Comparison of ENCODE assay signal across 22 cellular contexts in genomic region chr10:34575882-34576281, GRCh38.
DNase-seq lines count a peak whose midpoint lies in the region; ATAC-seq and TF ChIP-seq lines count a peak whose summit lies in the region.
"Had no signal": no experiment of that assay in that cellular context is flagged by ENCODE, and none has a peak within 500 bp of the region (broad histone marks: within the 10 kb centered on the region; RNA-seq: fewer than 3 reads in every experiment).

No MANE protein-coding gene starts in this region.

- no peak overlapping the region for H3K23ac ChIP-seq in IMR-90 (ENCODE audit: low read depth, low read length)

- H3K4me3 ChIP-seq in IMR-90 (ENCODE audit: insufficient read depth, low read depth, low read length) = no peak overlapping the region
- H3K4me3 ChIP-seq in endodermal cell (ENCODE audit: low read length) = no peak overlapping the region
- H3K4me3 ChIP-seq: adrenal gland, gastrocnemius medialis, SJSA1, upper lobe of right lung had no signal

- H3K27me3 ChIP-seq in IMR-90 (ENCODE audit: control insufficient read depth, insufficient read depth, low read length) = no peaks in the 10 kb centered on the region
- no peaks in the 10 kb centered on the region for H3K27me3 ChIP-seq in endodermal cell (ENCODE audit: control insufficient read depth, insufficient read depth, low read length, poor library complexity, severe bottlenecking)
- H3K27me3 ChIP-seq: adrenal gland, gastrocnemius medialis, SJSA1, upper lobe of right lung had no signal

- in situ Hi-C loops in IMR-90 (cut with MboI; ENCODE audit: low sequenced_read_pairs) = no loop called here

- no peak overlapping the region for H2BK20ac ChIP-seq in IMR-90 (ENCODE audit: low read depth, low read length)

- no peak overlapping the region for H2BK120ac ChIP-seq in IMR-90 (ENCODE audit: low read depth, low read length)

- no peaks in the 10 kb centered on the region for H3K36me3 Mint-ChIP-seq in brain
- H3K36me3 Mint-ChIP-seq in activated T-helper 1 cell treated with anti-CD3 and anti-CD28 coated beads, Interleukin-12 subunit alpha, Interleukin-12 subunit beta, Interleukin-2, Interleukin-4 antibody, amounts not matched to agents 30 ng/mL and 10 ng/mL and 1 ng/mL, durations not matched to agents 14 hours and 24 hours and 36 hours (ENCODE audit: low read depth) = no peaks in the 10 kb centered on the region
- no peaks in the 10 kb centered on the region for H3K36me3 Mint-ChIP-seq in endodermal cell (ENCODE audit: low read depth)
- H3K36me3 Mint-ChIP-seq in activated CD4-positive, alpha-beta T cell treated with anti-CD3 and anti-CD28 coated beads, Interleukin-2, amount 10 ng/mL, durations not matched to agents 24 days and 14 days (ENCODE audit: low read depth) = no peaks in the 10 kb centered on the region

- no peak overlapping the region for H2BK5ac ChIP-seq in IMR-90 (ENCODE audit: low read depth, low read length, poor library complexity, severe bottlenecking)

- H3K56ac ChIP-seq in IMR-90 (ENCODE audit: extremely low read depth, insufficient read depth, low read length) = no peak overlapping the region

- H2AFZ ChIP-seq in IMR-90 (replicated peaks; ENCODE audit: low read length, poor library complexity) = no peak overlapping the region

- POLR2A ChIA-PET in IMR-90 (lab: Charles Lee; ENCODE audit: unreplicated experiment) = no interaction called here

- H3K27ac Mint-ChIP-seq in brain (peak overlapping the region; percentile 61 to 96 (median 84)), endodermal cell (no peak overlapping the region)
- no peak overlapping the region for H3K27ac Mint-ChIP-seq in activated T-helper 1 cell treated with anti-CD3 and anti-CD28 coated beads, Interleukin-12 subunit alpha, Interleukin-12 subunit beta, Interleukin-2, Interleukin-4 antibody, amounts not matched to agents 30 ng/mL and 10 ng/mL and 1 ng/mL, durations not matched to agents 14 hours and 24 hours and 36 hours
- H3K27ac Mint-ChIP-seq in activated CD4-positive, alpha-beta T cell treated with anti-CD3 and anti-CD28 coated beads, Interleukin-2, amount 10 ng/mL, durations not matched to agents 24 days and 14 days = no peak overlapping the region
- H3K27ac Mint-ChIP-seq: effector memory CD8-positive, alpha-beta T cell; T-helper 2 cell treated with Interferon-gamma antibody and Interleukin-4, amounts not matched to agents 5 μg/mL and 100 μg/mL, for 36 hours had no signal

- WGBS in IMR-90 (ENCODE audit: extremely low coverage in 2 of 2, insufficient read length in 1 of 2), 2 experiments = 100% methylated on average over 1 of the region's 3 CpGs; no CpG with 5 or more reads in 1 of the 2 experiments
- 90 to 96% methylated on average over 3 of the region's 3 CpGs for WGBS in endodermal cell (ENCODE audit: insufficient coverage in 1 of 2, insufficient read length in 1 of 2), 2 experiments

- no peaks in the 10 kb centered on the region for H3K27me3 Mint-ChIP-seq in brain
- no peaks in the 10 kb centered on the region for H3K27me3 Mint-ChIP-seq in activated T-helper 1 cell treated with anti-CD3 and anti-CD28 coated beads, Interleukin-12 subunit alpha, Interleukin-12 subunit beta, Interleukin-2, Interleukin-4 antibody, amounts not matched to agents 30 ng/mL and 10 ng/mL and 1 ng/mL, durations not matched to agents 14 hours and 24 hours and 36 hours (ENCODE audit: insufficient read depth)
- no peaks in the 10 kb centered on the region for H3K27me3 Mint-ChIP-seq in endodermal cell (ENCODE audit: insufficient read depth)
- no peaks in the 10 kb centered on the region for H3K27me3 Mint-ChIP-seq in activated CD4-positive, alpha-beta T cell treated with anti-CD3 and anti-CD28 coated beads, Interleukin-2, amount 10 ng/mL, durations not matched to agents 24 days and 14 days
- H3K27me3 Mint-ChIP-seq: stimulated activated naive CD8-positive, alpha-beta T cell treated with anti-CD3 and anti-CD28 coated beads, Interleukin-15, amount 100 ng/mL, for 72 hours had no signal

- CTCF ChIA-PET in IMR-90 (lab: Yijun Ruan, JAX) = no interaction called here

- dilution Hi-C loops in IMR-90 (cut with HindIII; ENCODE audit: low sequenced_read_pairs, unreplicated experiment) = no loop called here

- peaks cover under 1 to 12% of the 10 kb centered on the region in 2 experiments; a peak in 2 of 4 replicates for H3K79me1 ChIP-seq in IMR-90 (ENCODE audit: low read depth in 1 of 2, low read length in 2 of 2)

- no peak overlapping the region for H3K4me2 ChIP-seq in IMR-90 (ENCODE audit: low read depth, low read length)
- H3K4me2 ChIP-seq: KMS-11 had no signal

- H3K9me1 ChIP-seq in IMR-90 (ENCODE audit: insufficient read depth, low read length) = 0 out of 2 replicates have a peak, but pooled peaks cover 6% of the 10 kb centered on the region

- no peak overlapping the region for H3K4ac ChIP-seq in IMR-90 (ENCODE audit: low read depth, low read length)

- 0 out of 2 replicates have a peak, but pooled peaks cover 3% of the 10 kb centered on the region for H4K20me1 ChIP-seq in IMR-90 (ENCODE audit: insufficient read depth, low read length)

- H3K4me1 Mint-ChIP-seq in brain (peaks cover 60% of the 10 kb centered on the region), endodermal cell (peaks cover 36% of the 10 kb centered on the region)
- H3K4me1 Mint-ChIP-seq in activated T-helper 1 cell treated with anti-CD3 and anti-CD28 coated beads, Interleukin-12 subunit alpha, Interleukin-12 subunit beta, Interleukin-2, Interleukin-4 antibody, amounts not matched to agents 30 ng/mL and 10 ng/mL and 1 ng/mL, durations not matched to agents 14 hours and 24 hours and 36 hours (ENCODE audit: low read depth) = no peaks in the 10 kb centered on the region
- H3K4me1 Mint-ChIP-seq in activated CD4-positive, alpha-beta T cell treated with anti-CD3 and anti-CD28 coated beads, Interleukin-2, amount 10 ng/mL, durations not matched to agents 24 days and 14 days = no peaks in the 10 kb centered on the region
- H3K4me1 Mint-ChIP-seq: stimulated activated naive CD8-positive, alpha-beta T cell treated with anti-CD3 and anti-CD28 coated beads, Interleukin-15, amount 100 ng/mL, for 72 hours had no signal

- H3K36me3 ChIP-seq in IMR-90 (ENCODE audit: control insufficient read depth, insufficient read depth, low read length) = no peaks in the 10 kb centered on the region
- H3K36me3 ChIP-seq in endodermal cell (ENCODE audit: control insufficient read depth, insufficient read depth, low read length) = no peaks in the 10 kb centered on the region
- H3K36me3 ChIP-seq: adrenal gland, gastrocnemius medialis, SJSA1, upper lobe of right lung had no signal

- H3K14ac ChIP-seq in IMR-90 (replicated peaks; ENCODE audit: low read depth, low read length) = no peak overlapping the region

- H2BK15ac ChIP-seq in IMR-90 (ENCODE audit: low read depth, low read length) = no peak overlapping the region

- BruUV-seq in IMR-90 (replicated peaks; lab: Mats Ljungman, UMichigan) = no TSS peak

- no peak for TF ChIP-seq CTCF in IMR-90 (conservative IDR thresholded peaks at IDR 0.05; ENCODE audit: low read depth, low read length)
- TF ChIP-seq CTCF in brain (conservative IDR thresholded peaks at IDR 0.05) = no peak
- no peak for TF ChIP-seq CTCF in endodermal cell (conservative IDR thresholded peaks at IDR 0.05)

- no peak for TF ChIP-seq RAD21 in IMR-90 (IDR thresholded peaks at IDR 0.05; ENCODE audit: low read length)

- no peak overlapping the region for H4K91ac ChIP-seq in IMR-90 (ENCODE audit: insufficient read depth, low read depth, low read length)

- TF ChIP-seq POLR2A in IMR-90 (IDR thresholded peaks at IDR 0.05; ENCODE audit: low read depth, low read length) = no peak

- H4K5ac ChIP-seq in IMR-90 (ENCODE audit: low read depth, low read length) = no peak overlapping the region

- peak; percentile 41 for DNase-seq in AG08396 (ENCODE audit: low spot score)
- peak; percentile 82 for DNase-seq in IMR-90
- peak; percentile 55 for DNase-seq in iris pigment epithelial cell (ENCODE audit: low read depth)
- DNase-seq in activated T-helper 1 cell treated with anti-CD3 and anti-CD28 coated beads, Interleukin-12 subunit alpha, Interleukin-12 subunit beta, Interleukin-2, Interleukin-4 antibody, amounts not matched to agents 30 ng/mL and 10 ng/mL and 1 ng/mL, durations not matched to agents 14 hours and 24 hours and 36 hours (ENCODE audit: low spot score) = no peak
- DNase-seq in endodermal cell = no peak
- no peak for DNase-seq in activated CD4-positive, alpha-beta T cell treated with anti-CD3 and anti-CD28 coated beads, Interleukin-2, amount 10 ng/mL, durations not matched to agents 24 days and 14 days
- DNase-seq: activated effector memory CD4-positive, alpha-beta T cell treated with anti-CD3 and anti-CD28 coated beads, Interleukin-2, amount 50 U/mL, for 16 hours; adrenal gland; cerebellar nuclear complex; DMS79 treated with DMSO at 0.1 percent for 48 hours; effector memory CD8-positive, alpha-beta T cell; gastrocnemius medialis; NCI-H1105; OCI-M1; stimulated activated naive CD8-positive, alpha-beta T cell treated with anti-CD3 and anti-CD28 coated beads, Interleukin-15, amount 100 ng/mL, for 72 hours; upper lobe of right lung had no signal

- H2AK9ac ChIP-seq in IMR-90 (replicated peaks; ENCODE audit: low read depth, low read length, poor library complexity) = no peak overlapping the region

- ATAC-seq in IMR-90 (ENCODE audit: low read depth) (peak; percentile 77), HG03354 (IDR thresholded peaks at IDR 0.05; ENCODE audit: poor library complexity, severe bottlenecking, unreplicated experiment) (no peak)
- ATAC-seq: effector memory CD8-positive, alpha-beta T cell; gastrocnemius medialis; HCT116; stimulated activated naive CD8-positive, alpha-beta T cell treated with anti-CD3 and anti-CD28 coated beads, Interleukin-15, amount 100 ng/mL, for 72 hours; upper lobe of right lung had no signal

- no peak overlapping the region for H2AK5ac ChIP-seq in IMR-90 (ENCODE audit: low read depth, low read length)

- H3K9me3 ChIP-seq in IMR-90 (ENCODE audit: control insufficient read depth, insufficient read depth, low read length) (no peaks in the 10 kb centered on the region), endodermal cell (ENCODE audit: control insufficient read depth, low read length) (no peaks in the 10 kb centered on the region)
- H3K9me3 ChIP-seq: adrenal gland, gastrocnemius medialis, SJSA1, upper lobe of right lung had no signal

- H3K9me3 Mint-ChIP-seq in brain = no peaks in the 10 kb centered on the region
- H3K9me3 Mint-ChIP-seq in activated T-helper 1 cell treated with anti-CD3 and anti-CD28 coated beads, Interleukin-12 subunit alpha, Interleukin-12 subunit beta, Interleukin-2, Interleukin-4 antibody, amounts not matched to agents 30 ng/mL and 10 ng/mL and 1 ng/mL, durations not matched to agents 14 hours and 24 hours and 36 hours = no peaks in the 10 kb centered on the region
- no peaks in the 10 kb centered on the region for H3K9me3 Mint-ChIP-seq in endodermal cell
- H3K9me3 Mint-ChIP-seq in activated CD4-positive, alpha-beta T cell treated with anti-CD3 and anti-CD28 coated beads, Interleukin-2, amount 10 ng/mL, durations not matched to agents 24 days and 14 days = no peaks in the 10 kb centered on the region
- H3K9me3 Mint-ChIP-seq: effector memory CD8-positive, alpha-beta T cell; stimulated activated naive CD8-positive, alpha-beta T cell treated with anti-CD3 and anti-CD28 coated beads, Interleukin-15, amount 100 ng/mL, for 72 hours; T-helper 2 cell treated with Interferon-gamma antibody and Interleukin-4, amounts not matched to agents 5 μg/mL and 100 μg/mL, for 36 hours had no signal

- no peak overlapping the region for H3K18ac ChIP-seq in IMR-90 (ENCODE audit: low read depth, low read length)

- H3K9ac ChIP-seq in IMR-90 (ENCODE audit: low read depth, low read length) (no peak overlapping the region), endodermal cell (ENCODE audit: extremely low read depth, low read length, poor library complexity, severe bottlenecking) (no peak overlapping the region)
- H3K9ac ChIP-seq: KMS-11 had no signal

- peak overlapping the region; percentile 14 to 74 (median 70) for H3K4me3 Mint-ChIP-seq in brain
- H3K4me3 Mint-ChIP-seq in activated T-helper 1 cell treated with anti-CD3 and anti-CD28 coated beads, Interleukin-12 subunit alpha, Interleukin-12 subunit beta, Interleukin-2, Interleukin-4 antibody, amounts not matched to agents 30 ng/mL and 10 ng/mL and 1 ng/mL, durations not matched to agents 14 hours and 24 hours and 36 hours = no peak overlapping the region
- H3K4me3 Mint-ChIP-seq in endodermal cell = no peak overlapping the region
- no peak overlapping the region for H3K4me3 Mint-ChIP-seq in activated CD4-positive, alpha-beta T cell treated with anti-CD3 and anti-CD28 coated beads, Interleukin-2, amount 10 ng/mL, durations not matched to agents 24 days and 14 days
- H3K4me3 Mint-ChIP-seq: effector memory CD8-positive, alpha-beta T cell; stimulated activated naive CD8-positive, alpha-beta T cell treated with anti-CD3 and anti-CD28 coated beads, Interleukin-15, amount 100 ng/mL, for 72 hours; T-helper 2 cell treated with Interferon-gamma antibody and Interleukin-4, amounts not matched to agents 5 μg/mL and 100 μg/mL, for 36 hours had no signal

- peaks cover 3% of the 10 kb centered on the region; the same call in 1 of the 2 replicates for H3K4me1 ChIP-seq in IMR-90 (ENCODE audit: control insufficient read depth, insufficient read depth, low read length)
- H3K4me1 ChIP-seq in endodermal cell (ENCODE audit: control insufficient read depth, insufficient read depth, low read length) = peaks cover 12% of the 10 kb centered on the region
- H3K4me1 ChIP-seq: upper lobe of right lung had no signal

- H4K8ac ChIP-seq in IMR-90 (ENCODE audit: low read depth in 2 of 2, low read length in 2 of 2) = no peak overlapping the region

- H3K27ac ChIP-seq in IMR-90 (ENCODE audit: insufficient read depth, low read length) = no peak overlapping the region
- no peak overlapping the region for H3K27ac ChIP-seq in endodermal cell (ENCODE audit: low read depth, low read length)
- H3K27ac ChIP-seq: adrenal gland, gastrocnemius medialis, KMS-11, SJSA1, upper lobe of right lung had no signal

- intact Hi-C loops in IMR-90 (cut with micrococcal nuclease) = no loop called here
- intact Hi-C loops in activated T-helper 1 cell treated with anti-CD3 and anti-CD28 coated beads, Interleukin-12 subunit alpha, Interleukin-12 subunit beta, Interleukin-2, Interleukin-4 antibody, amounts not matched to agents 30 ng/mL and 10 ng/mL and 1 ng/mL, durations not matched to agents 14 hours and 24 hours and 36 hours (cut with micrococcal nuclease) = no loop called here
- intact Hi-C loops in activated CD4-positive, alpha-beta T cell treated with anti-CD3 and anti-CD28 coated beads, Interleukin-2, amount 10 ng/mL, durations not matched to agents 24 days and 14 days (cut with micrococcal nuclease) = no loop called here

Comparison
In these comparisons a context has a peak if more than half of its experiments do, and no peak if none do; other contexts are left out.
1. DNase-seq: peak in AG08396 (single experiment), IMR-90 (single experiment) and iris pigment epithelial cell (single experiment); none in activated T-helper 1 cell treated with anti-CD3 and anti-CD28 coated beads, Interleukin-12 subunit alpha, Interleukin-12 subunit beta, Interleukin-2, Interleukin-4 antibody, amounts not matched to agents 30 ng/mL and 10 ng/mL and 1 ng/mL, durations not matched to agents 14 hours and 24 hours and 36 hours (single experiment), endodermal cell (single experiment) and activated CD4-positive, alpha-beta T cell treated with anti-CD3 and anti-CD28 coated beads, Interleukin-2, amount 10 ng/mL, durations not matched to agents 24 days and 14 days (single experiment).
2. H3K27ac Mint-ChIP-seq: peak in brain (5 of 5); none in activated T-helper 1 cell treated with anti-CD3 and anti-CD28 coated beads, Interleukin-12 subunit alpha, Interleukin-12 subunit beta, Interleukin-2, Interleukin-4 antibody, amounts not matched to agents 30 ng/mL and 10 ng/mL and 1 ng/mL, durations not matched to agents 14 hours and 24 hours and 36 hours (single experiment), endodermal cell (single experiment) and activated CD4-positive, alpha-beta T cell treated with anti-CD3 and anti-CD28 coated beads, Interleukin-2, amount 10 ng/mL, durations not matched to agents 24 days and 14 days (single experiment).
3. H3K4me3 Mint-ChIP-seq: peak in brain (5 of 5); none in activated T-helper 1 cell treated with anti-CD3 and anti-CD28 coated beads, Interleukin-12 subunit alpha, Interleukin-12 subunit beta, Interleukin-2, Interleukin-4 antibody, amounts not matched to agents 30 ng/mL and 10 ng/mL and 1 ng/mL, durations not matched to agents 14 hours and 24 hours and 36 hours (single experiment), endodermal cell (single experiment) and activated CD4-positive, alpha-beta T cell treated with anti-CD3 and anti-CD28 coated beads, Interleukin-2, amount 10 ng/mL, durations not matched to agents 24 days and 14 days (single experiment).